33 cellular contexts compared by ENCODE assay signal in genomic region chr2:116580209-116580608, GRCh38.
DNase-seq lines count a peak whose midpoint lies in the region; ATAC-seq and TF ChIP-seq lines count a peak whose summit lies in the region.
"Had no signal": no experiment of that assay in that cellular context is flagged by ENCODE, and none has a peak within 500 bp of the region (broad histone marks: within the 10 kb centered on the region; RNA-seq: fewer than 3 reads in every experiment).

No MANE protein-coding gene starts in this region.

- H3K4ac ChIP-seq in mesendoderm (ENCODE audit: low read depth, low read length) = no peak overlapping the region

- no peak overlapping the region for H2BK120ac ChIP-seq in mesendoderm (ENCODE audit: low read depth, low read length)

- H3K18ac ChIP-seq in mesendoderm (ENCODE audit: low read length) = no peak overlapping the region

- no peaks in the 10 kb centered on the region for H3K79me2 ChIP-seq in mesendoderm (ENCODE audit: control insufficient read depth, insufficient read depth, low read length)

- H3K56ac ChIP-seq in mesendoderm (ENCODE audit: low read length) = no peak overlapping the region

- DNase-seq in T1000 (lab: John Stamatoyannopoulos, UW) (peak; percentile 15), head of caudate nucleus (peak in 33 of 42 donors; percentile 2 to 89 (median 42)), mesendoderm (peak; percentile 0), putamen (ENCODE audit: low spot score) (peak; percentile 68), NCI-H510A (lab: John Stamatoyannopoulos, UW) (no peak), prostate gland (ENCODE audit: low spot score) (no peak)
- DNase-seq: 8988T; ACHN; AML-193; BE2C; C1 segment of cervical spinal cord; Caco-2; Calu3; CD4-positive, alpha-beta memory T cell; CD4-positive, alpha-beta T cell; CD4-positive, CD25-positive, alpha-beta regulatory T cell; CD8-positive, alpha-beta memory T cell; CD8-positive, alpha-beta T cell; COR-L47; DMS 273 treated with DMSO at 0.1 percent for 48 hours; DMS153; DMS53; DMS79; DMS79 treated with DMSO at 0.1 percent for 48 hours; DND-41; EL had no signal

- no peak overlapping the region for H2BK5ac ChIP-seq in mesendoderm (ENCODE audit: low read length)

- no peak overlapping the region for H3K23ac ChIP-seq in mesendoderm (ENCODE audit: low read length)

- H3K27ac ChIP-seq in mesendoderm (ENCODE audit: low read depth, low read length) (no peak overlapping the region), prostate gland (no peak overlapping the region)
- H3K27ac ChIP-seq: 22Rv1; A549; BLaER1; BLaER1 treated with 17β-estradiol and CSF1 and Interleukin-3, amounts not matched to agents 10 nM and 100 nM; C4-2B had no signal

- no peak for TF ChIP-seq CTCF in prostate gland (IDR thresholded peaks at IDR 0.05)

- no peaks in the 10 kb centered on the region for H3K79me1 ChIP-seq in mesendoderm (ENCODE audit: low read length)

- ATAC-seq in HG03039 (IDR thresholded peaks at IDR 0.05; ENCODE audit: unreplicated experiment) (no peak), GM18861 (IDR thresholded peaks at IDR 0.05; ENCODE audit: unreplicated experiment) (no peak)
- ATAC-seq: A549; CD8-positive, alpha-beta T cell had no signal

- no peaks in the 10 kb centered on the region for H3K9me3 ChIP-seq in prostate gland
- H3K9me3 ChIP-seq: BE2C, Caco-2 had no signal

- no peak overlapping the region for H3K9ac ChIP-seq in mesendoderm (ENCODE audit: low read length)
- H3K9ac ChIP-seq: BLaER1; BLaER1 treated with 17β-estradiol and CSF1 and Interleukin-3, amounts not matched to agents 10 nM and 100 nM had no signal

- WGBS in mesendoderm (ENCODE audit: extremely low coverage, insufficient coverage, low lambda C conversion rate) = no CpG with 5 or more reads among the region's 3 CpGs
- WGBS in prostate gland = 87% methylated on average over 3 of the region's 3 CpGs

- H3K36me3 ChIP-seq in mesendoderm (ENCODE audit: control insufficient read depth, insufficient read depth, low read length) (no peaks in the 10 kb centered on the region), prostate gland (no peaks in the 10 kb centered on the region)
- H3K36me3 ChIP-seq: BE2C; BLaER1; BLaER1 treated with 17β-estradiol and CSF1 and Interleukin-3, amounts not matched to agents 10 nM and 100 nM had no signal

- no peak for TF ChIP-seq POLR2A in prostate gland (IDR thresholded peaks at IDR 0.05)

- H3K4me3 ChIP-seq in mesendoderm (ENCODE audit: low read length) (no peak overlapping the region), prostate gland (no peak overlapping the region)
- H3K4me3 ChIP-seq: A549; BLaER1; BLaER1 treated with 17β-estradiol and CSF1 and Interleukin-3, amounts not matched to agents 10 nM and 100 nM had no signal

- H3K27me3 ChIP-seq in mesendoderm (ENCODE audit: insufficient read depth, low read length, poor library complexity) (no peaks in the 10 kb centered on the region), prostate gland (replicated peaks; ENCODE audit: insufficient read depth) (no peaks in the 10 kb centered on the region)
- H3K27me3 ChIP-seq: BE2C; BLaER1; BLaER1 treated with 17β-estradiol and CSF1 and Interleukin-3, amounts not matched to agents 10 nM and 100 nM had no signal

- H4K8ac ChIP-seq in mesendoderm (ENCODE audit: low read depth, low read length) = no peak overlapping the region

- intact Hi-C loops in head of caudate nucleus (cut with DNase I) (no loop called here), prostate gland (cut with DNase I) (no loop called here)

- no peak overlapping the region for H2BK15ac ChIP-seq in mesendoderm (replicated peaks; ENCODE audit: low read depth)

- no peak overlapping the region for H3K4me2 ChIP-seq in mesendoderm (ENCODE audit: low read length)
- H3K4me2 ChIP-seq: A549; BLaER1; BLaER1 treated with 17β-estradiol and CSF1 and Interleukin-3, amounts not matched to agents 10 nM and 100 nM had no signal

- no peak overlapping the region for H4K5ac ChIP-seq in mesendoderm (ENCODE audit: low read length)

- H2AK5ac ChIP-seq in mesendoderm (ENCODE audit: low read length) = no peak overlapping the region

- H3K4me1 ChIP-seq in mesendoderm (ENCODE audit: control insufficient read depth, low read depth, low read length) = no peaks in the 10 kb centered on the region
- no peaks in the 10 kb centered on the region for H3K4me1 ChIP-seq in prostate gland (replicated peaks)
- H3K4me1 ChIP-seq: A549, BE2C, Caco-2 had no signal

Comparison
In these comparisons a context has a peak if more than half of its experiments do, and no peak if none do; other contexts are left out.
1. DNase-seq: peak in T1000 (single experiment), head of caudate nucleus (33 of 42), mesendoderm (single experiment) and putamen (single experiment); none in NCI-H510A (single experiment) and prostate gland (single experiment).